In genomic region chr7:105012503-105013282, GRCh38 we compare ENCODE assay signal across 1 cellular context.
TF ChIP-seq lines count a peak whose summit lies in the region.

No MANE protein-coding gene starts in this region.

TF ChIP-seq in K562, 482 proteins besides CTCF, POLR2A, EP300 and RAD21 (continued from another document and continues in another):
- TF ChIP-seq ZNF75A (CRISPR knock-in tag; IDR thresholded peaks at IDR 0.05) (0 out of 2 replicates have a peak, but pooled peaks have one; percentile 1), THRB (CRISPR knock-in tag; conservative IDR thresholded peaks at IDR 0.05) (peak; percentile 71; the same call in 1 of the 2 replicates), POLR2AphosphoS2 (IDR thresholded peaks at IDR 0.05; ENCODE audit: low read length) (peak; percentile 93; the same call in 1 of the 2 replicates), ZNF184 (CRISPR knock-in tag; IDR thresholded peaks at IDR 0.05) (no peak), ZNF639 (CRISPR knock-in tag; conservative IDR thresholded peaks at IDR 0.05 in 1 of 2, IDR thresholded peaks at IDR 0.05 in 1 of 2) (no peak), ZNF354B (CRISPR knock-in tag; IDR thresholded peaks at IDR 0.05) (no peak), ZNF696 (CRISPR knock-in tag; conservative IDR thresholded peaks at IDR 0.05) (no peak), USF1 (CRISPR knock-in tag; IDR thresholded peaks at IDR 0.05) (peak; percentile 98), ZBTB49 (CRISPR knock-in tag; IDR thresholded peaks at IDR 0.05; ENCODE audit: borderline replicate concordance) (peak; percentile 89; the same call in 1 of the 2 replicates), MNT (conservative IDR thresholded peaks at IDR 0.05) (no peak), U2AF1 (optimal IDR thresholded peaks at IDR 0.05; ENCODE audit: low read depth, low read length) (no peak), TCF7L2 (IDR thresholded peaks at IDR 0.05; ENCODE audit: low read depth, low read length) (no peak), SMARCA5 (IDR thresholded peaks at IDR 0.05) (no peak), PML (IDR thresholded peaks at IDR 0.05; ENCODE audit: low read length) (peak; percentile 80), STAT6 (CRISPR knock-in tag; IDR thresholded peaks at IDR 0.05) (peak; percentile 79), ATF2 (CRISPR knock-in tag; IDR thresholded peaks at IDR 0.05) (peak; percentile 99), HEY1 (CRISPR knock-in tag; IDR thresholded peaks at IDR 0.05; ENCODE audit: borderline replicate concordance) (no peak; the same call in 1 of the 2 replicates), EHMT2 (IDR thresholded peaks at IDR 0.05) (no peak), CBFB (CRISPR knock-in tag; IDR thresholded peaks at IDR 0.05) (peak; percentile 95), FOXP4 (CRISPR knock-in tag; IDR thresholded peaks at IDR 0.05; ENCODE audit: borderline replicate concordance) (peak; percentile 94), CREM (IDR thresholded peaks at IDR 0.05; ENCODE audit: low read depth) (peak; percentile 90), SP2 (IDR thresholded peaks at IDR 0.05; ENCODE audit: extremely low read depth, low read depth, low read length, poor library complexity, severe bottlenecking) (peak; percentile 52), ZC3H8 (IDR thresholded peaks at IDR 0.05) (no peak; the same call in 1 of the 2 replicates), TAF7 (tag; IDR thresholded peaks at IDR 0.05) (peak; percentile 45), PYGO2 (tag; IDR thresholded peaks at IDR 0.05) (peak; percentile 42; the same call in 1 of the 2 replicates), ASH1L (IDR thresholded peaks at IDR 0.05; ENCODE audit: borderline replicate concordance, low read depth, partially characterized antibody) (peak; percentile 87), MEF2D (tag; conservative IDR thresholded peaks at IDR 0.05; ENCODE audit: low read depth) (peak; percentile 82), THRA (IDR thresholded peaks at IDR 0.05) (no peak), BRD4 (IDR thresholded peaks at IDR 0.05) (peak; percentile 53; the same call in 1 of the 2 replicates), ZNF609 (CRISPR knock-in tag; IDR thresholded peaks at IDR 0.05; ENCODE audit: borderline replicate concordance) (0 out of 2 replicates have a peak, but pooled peaks have one; percentile 79), HDAC1 (IDR thresholded peaks at IDR 0.05) (peak in 1 of 2 experiments; percentile 99; a peak in 3 of 4 replicates), BDP1 (IDR thresholded peaks at IDR 0.05; ENCODE audit: insufficient read depth, insufficient read length) (no peak), TEAD1 (CRISPR knock-in tag; IDR thresholded peaks at IDR 0.05) (peak; percentile 100), ELK3 (CRISPR knock-in tag; IDR thresholded peaks at IDR 0.05) (no peak), PURB (CRISPR knock-in tag; IDR thresholded peaks at IDR 0.05; ENCODE audit: low read depth) (no peak)
